ENCODE assay signal across 14 cellular contexts in genomic region chr2:151030663-151031230, GRCh38.
A peak's percentile ranks its signal among the peaks of the same experiment; 100 is the strongest.
DNase-seq lines count a peak whose midpoint lies in the region; ATAC-seq, FAIRE-seq and TF ChIP-seq lines count a peak whose summit lies in the region.
"Had no signal": no experiment of that assay in that cellular context is flagged by ENCODE, and none has a peak within 500 bp of the region (broad histone marks: within the 10 kb centered on the region; RNA-seq: fewer than 3 reads in every experiment).

No MANE protein-coding gene starts in this region.

- peak in 1 of 2 experiments; percentile 13 for DNase-seq in A549 (ENCODE audit: low read depth in 1 of 2, low spot score in 1 of 2)
- peak; percentile 17 for DNase-seq in ELR (ENCODE audit: low read depth)
- peak; percentile 28 for DNase-seq in OCI-M1 (lab: John Stamatoyannopoulos, UW)
- DNase-seq in fibroblast of the aortic adventitia (ENCODE audit: low read depth): no peak
- no peak for DNase-seq in NK-92 (lab: John Stamatoyannopoulos, UW; ENCODE audit: unreplicated experiment)
- DNase-seq in G401 (ENCODE audit: low spot score): no peak
- DNase-seq in kidney tubule cell (ENCODE audit: low spot score): no peak
- no peak for DNase-seq in activated CD4-positive, alpha-beta T cell treated with anti-CD3 and anti-CD28 coated beads, Interleukin-2, amount 50 U/mL, for 4 hours
- DNase-seq: NCI-H2081; NK-92 treated with Interleukin-12 subunit alpha and Interleukin-12 subunit beta, amount 100 ng/mL, for 24 hours; SW 1271 had no signal

- no peak for FAIRE-seq in A549 (lab: Jason Lieb, UNC)
- FAIRE-seq: G401.6 had no signal

- in situ Hi-C loops in G401 (cut with HindIII; ENCODE audit: low sequenced_read_pairs): no loop called here

- no peak overlapping the region for H3K4me2 ChIP-seq in A549
- H3K4me2 ChIP-seq: BLaER1 had no signal

- H3K4me3 ChIP-seq in A549 (no peak overlapping the region), fibroblast of the aortic adventitia (ENCODE audit: low read depth, low read length) (no peak overlapping the region)
- H3K4me3 ChIP-seq: BLaER1 had no signal

- WGBS in A549 (ENCODE audit: missing lambda C conversion rate): 30% methylated on average over 8 of the region's 8 CpGs

- TF ChIP-seq EP300 in A549 (IDR thresholded peaks at IDR 0.05): no peak

- H3K9me3 ChIP-seq in A549: no peaks in the 10 kb centered on the region
- H3K9me3 ChIP-seq: BLaER1 had no signal

- ATAC-seq in A549: no peak; a peak in 1 of 6 replicates
- ATAC-seq: activated CD4-positive, CD25-positive, alpha-beta regulatory T cell treated with anti-CD3 and anti-CD28 coated beads, Interleukin-2, amount 50 U/mL, for 24 hours had no signal

- CTCF ChIA-PET in A549 (lab: Yijun Ruan, JAX): no interaction called here

- H3K27ac ChIP-seq in A549: no peak overlapping the region
- H3K27ac ChIP-seq: BLaER1 had no signal

- POLR2A ChIA-PET in A549 (lab: Yijun Ruan, JAX): no interaction called here

- no peak for TF ChIP-seq RAD21 in A549 (conservative IDR thresholded peaks at IDR 0.05 in 1 of 2, IDR thresholded peaks at IDR 0.05 in 1 of 2)

- TF ChIP-seq POLR2A in A549 (IDR thresholded peaks at IDR 0.05; ENCODE audit: low read length): no peak

- H3K4me1 ChIP-seq in A549: no peaks in the 10 kb centered on the region
- H3K4me1 ChIP-seq: BLaER1 had no signal

- TF ChIP-seq CTCF in A549 (IDR thresholded peaks at IDR 0.05) (0 out of 3 replicates have a peak, but pooled peaks have one; percentile 17), fibroblast of the aortic adventitia (IDR thresholded peaks at IDR 0.05; ENCODE audit: insufficient read depth, low read length) (peak; percentile 9)

TF ChIP-seq in A549, 52 proteins besides CTCF, POLR2A, EP300 and RAD21:
- TF ChIP-seq E2F6 (IDR thresholded peaks at IDR 0.05; ENCODE audit: borderline replicate concordance, low read depth) (no peak), CEBPB (IDR thresholded peaks at IDR 0.05) (no peak), KDM1A (IDR thresholded peaks at IDR 0.05; ENCODE audit: low read depth) (no peak), HMGXB4 (CRISPR knock-in tag; IDR thresholded peaks at IDR 0.05; ENCODE audit: borderline replicate concordance) (no peak), RNF2 (IDR thresholded peaks at IDR 0.05; ENCODE audit: borderline replicate concordance, low read depth) (no peak), FOSB (CRISPR knock-in tag; IDR thresholded peaks at IDR 0.05) (no peak), MAZ (IDR thresholded peaks at IDR 0.05; ENCODE audit: borderline replicate concordance, low read depth, low read length) (no peak), HDAC2 (IDR thresholded peaks at IDR 0.05) (no peak), HOXB5 (CRISPR knock-in tag; IDR thresholded peaks at IDR 0.05) (no peak), CHD4 (IDR thresholded peaks at IDR 0.05; ENCODE audit: borderline replicate concordance) (no peak), TFCP2L1 (CRISPR knock-in tag; IDR thresholded peaks at IDR 0.05) (no peak), RCOR1 (IDR thresholded peaks at IDR 0.05; ENCODE audit: low read depth, low read length) (no peak)
TF ChIP-seq in A549: peak in this region for 0.

Comparison
In these comparisons a context has a peak if more than half of its experiments do, and no peak if none do; other contexts are left out.
1. DNase-seq: peak in ELR (single experiment) and OCI-M1 (single experiment); none in fibroblast of the aortic adventitia (single experiment), NK-92 (single experiment), G401 (single experiment), kidney tubule cell (single experiment) and activated CD4-positive, alpha-beta T cell treated with anti-CD3 and anti-CD28 coated beads, Interleukin-2, amount 50 U/mL, for 4 hours (0 of 2).